Comparison of ENCODE assay signal across 17 cellular contexts in the genomic region with DNA sequence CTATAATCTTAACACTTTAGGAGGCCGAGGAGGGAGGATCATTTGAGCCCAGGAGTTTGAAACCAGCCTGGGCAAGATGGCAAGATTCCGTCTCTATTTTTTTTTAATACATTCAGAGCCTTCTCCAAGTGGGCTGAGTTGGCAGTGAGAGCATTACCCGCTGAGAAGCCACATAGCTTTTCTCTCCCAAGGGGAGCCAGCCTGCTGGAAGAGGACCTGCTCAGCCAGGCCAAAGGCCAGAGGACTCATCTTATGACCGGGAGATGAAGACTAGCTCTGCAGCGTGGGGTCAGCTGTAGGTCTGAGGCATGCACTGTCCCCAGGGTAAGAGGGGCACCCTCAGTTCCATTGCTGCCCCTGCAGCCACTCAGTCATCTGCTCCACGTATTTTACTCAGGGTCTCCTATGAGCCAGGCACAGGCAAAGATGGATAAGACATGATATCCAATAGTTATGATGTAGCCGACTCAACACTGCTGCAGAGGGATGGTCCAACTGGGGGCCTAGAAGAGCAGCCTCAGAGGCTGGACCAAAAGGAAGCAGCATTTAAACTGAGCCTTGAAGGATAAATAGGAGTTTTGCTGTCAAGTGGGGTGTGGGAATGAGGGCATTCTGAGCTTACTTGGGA. TPM values are rescaled to one million over a fixed set of nuclear protein-coding genes. Genes with fewer than 3 reads are reported as not detected.
DNase-seq lines count a peak whose midpoint lies in the region; ATAC-seq, FAIRE-seq and TF ChIP-seq lines count a peak whose summit lies in the region.
"Had no signal": no experiment of that assay in that cellular context is flagged by ENCODE, and none has a peak within 500 bp of the region (broad histone marks: within the 10 kb centered on the region; RNA-seq: fewer than 3 reads in every experiment).

No MANE protein-coding gene starts in this region.

- no peaks in the 10 kb centered on the region for H3K9me3 ChIP-seq in lung (ENCODE audit: control insufficient read depth in 2 of 2, insufficient read depth in 1 of 2, low read length in 1 of 2)
- no peaks in the 10 kb centered on the region for H3K9me3 ChIP-seq in thoracic aorta
- H3K9me3 ChIP-seq: ovary had no signal

- no peaks in the 10 kb centered on the region for H3K36me3 ChIP-seq in lung (ENCODE audit: control insufficient read depth in 2 of 2, insufficient read depth in 2 of 2, low read length in 2 of 2)
- H3K36me3 ChIP-seq in thoracic aorta: peaks cover 2% of the 10 kb centered on the region
- H3K36me3 ChIP-seq: ovary had no signal

- ATAC-seq in activated naive CD4-positive, alpha-beta T cell treated with anti-CD3 and anti-CD28 coated beads, Interleukin-2, amount 50 U/mL, for 72 hours: no peak
- ATAC-seq in lung (ENCODE audit: insufficient read depth, low FRiP score) (no peak), thoracic aorta (ENCODE audit: insufficient number of reproducible peaks, low FRiP score, low read depth) (no peak), GM18870 (IDR thresholded peaks at IDR 0.05; ENCODE audit: unreplicated experiment) (no peak), HG02798 (IDR thresholded peaks at IDR 0.05; ENCODE audit: poor library complexity, unreplicated experiment) (no peak)
- ATAC-seq: left cardiac atrium had no signal

- H3K27ac Mint-ChIP-seq in activated naive CD4-positive, alpha-beta T cell treated with anti-CD3 and anti-CD28 coated beads, Interleukin-2, amount 10 ng/mL, durations not matched to agents 7 days and 5 days: no peak overlapping the region
- H3K27ac Mint-ChIP-seq in activated naive CD4-positive, alpha-beta T cell treated with anti-CD3 and anti-CD28 coated beads, Interleukin-2, amount 50 U/mL, for 72 hours: no peak overlapping the region
- H3K27ac Mint-ChIP-seq in activated CD4-positive, alpha-beta memory T cell treated with anti-CD3 and anti-CD28 coated beads for 36 hours: peak overlapping the region; percentile 4

- peaks cover 80% of the 10 kb centered on the region for H3K27me3 Mint-ChIP-seq in activated naive CD4-positive, alpha-beta T cell treated with anti-CD3 and anti-CD28 coated beads, Interleukin-2, amount 10 ng/mL, durations not matched to agents 7 days and 5 days
- H3K27me3 Mint-ChIP-seq in activated CD4-positive, alpha-beta memory T cell treated with anti-CD3 and anti-CD28 coated beads for 36 hours: peaks cover 11% of the 10 kb centered on the region

- H3K27me3 ChIP-seq in lung (ENCODE audit: control insufficient read depth, insufficient read depth) (no peaks in the 10 kb centered on the region), thoracic aorta (replicated peaks; ENCODE audit: insufficient read depth) (no peaks in the 10 kb centered on the region)
- H3K27me3 ChIP-seq: ovary had no signal

- H3K36me3 Mint-ChIP-seq in activated naive CD4-positive, alpha-beta T cell treated with anti-CD3 and anti-CD28 coated beads, Interleukin-2, amount 10 ng/mL, durations not matched to agents 7 days and 5 days: no peaks in the 10 kb centered on the region
- H3K36me3 Mint-ChIP-seq in activated naive CD4-positive, alpha-beta T cell treated with anti-CD3 and anti-CD28 coated beads, Interleukin-2, amount 50 U/mL, for 72 hours: peaks cover 5 to 10% of the 10 kb centered on the region in 2 donors
- H3K36me3 Mint-ChIP-seq in activated CD4-positive, alpha-beta memory T cell treated with anti-CD3 and anti-CD28 coated beads for 36 hours: no peaks in the 10 kb centered on the region

- intact Hi-C loops in activated CD4-positive, alpha-beta memory T cell treated with anti-CD3 and anti-CD28 coated beads for 36 hours (cut with micrococcal nuclease): no loop called here

- H3K4me1 ChIP-seq in lung (ENCODE audit: control insufficient read depth in 2 of 2, insufficient read depth in 2 of 2, low read length in 2 of 2) (peaks cover 0 to 10% of the 10 kb centered on the region in 2 donors), thoracic aorta (ENCODE audit: control insufficient read depth in 1 of 2, low read depth in 2 of 2) (peaks cover 42 to 73% of the 10 kb centered on the region in 2 donors)

- H3K9me3 Mint-ChIP-seq in activated naive CD4-positive, alpha-beta T cell treated with anti-CD3 and anti-CD28 coated beads, Interleukin-2, amount 10 ng/mL, durations not matched to agents 7 days and 5 days: no peaks in the 10 kb centered on the region
- H3K9me3 Mint-ChIP-seq in activated naive CD4-positive, alpha-beta T cell treated with anti-CD3 and anti-CD28 coated beads, Interleukin-2, amount 50 U/mL, for 72 hours: no peaks in the 10 kb centered on the region
- H3K9me3 Mint-ChIP-seq in activated CD4-positive, alpha-beta memory T cell treated with anti-CD3 and anti-CD28 coated beads for 36 hours: no peaks in the 10 kb centered on the region

- no peak for TF ChIP-seq CTCF in lung (IDR thresholded peaks at IDR 0.05; ENCODE audit: control extremely low read depth, extremely low read depth)
- TF ChIP-seq CTCF in thoracic aorta (IDR thresholded peaks at IDR 0.05): no peak

- H3K4me3 ChIP-seq in lung (no peak overlapping the region), thoracic aorta (no peak overlapping the region)
- H3K4me3 ChIP-seq: ovary had no signal

- peak overlapping the region; percentile 46 for H3K4me3 Mint-ChIP-seq in activated naive CD4-positive, alpha-beta T cell treated with anti-CD3 and anti-CD28 coated beads, Interleukin-2, amount 10 ng/mL, durations not matched to agents 7 days and 5 days
- no peak overlapping the region for H3K4me3 Mint-ChIP-seq in activated CD4-positive, alpha-beta memory T cell treated with anti-CD3 and anti-CD28 coated beads for 36 hours

- DNase-seq in activated naive CD4-positive, alpha-beta T cell treated with anti-CD3 and anti-CD28 coated beads, Interleukin-2, amount 10 ng/mL, durations not matched to agents 7 days and 5 days: no peak
- no peak for DNase-seq in activated naive CD4-positive, alpha-beta T cell treated with anti-CD3 and anti-CD28 coated beads, Interleukin-2, amount 50 U/mL, for 72 hours (ENCODE audit: low spot score in 2 of 2)
- no peak for DNase-seq in activated CD4-positive, alpha-beta memory T cell treated with anti-CD3 and anti-CD28 coated beads for 36 hours
- DNase-seq in lung (ENCODE audit: low spot score) (no peak), thoracic aorta (ENCODE audit: low spot score) (no peak), GM12892 (ENCODE audit: insufficient read length) (no peak)
- DNase-seq: anterior cingulate cortex; DMS53; effector CD4-positive, alpha-beta T cell; KG1; left cardiac atrium; NCI-H1694; NCI-H524 treated with DMSO at 0.1 percent for 48 hours; ovary had no signal

- FAIRE-seq in GM12892 (lab: Jason Lieb, UNC): no peak
- FAIRE-seq: urothelium cell line had no signal

- no peak for TF ChIP-seq POLR2A in GM12892 (IDR thresholded peaks at IDR 0.05; ENCODE audit: low read depth, low read length)

- peak overlapping the region; percentile 6 to 13 for H3K27ac ChIP-seq in lung (ENCODE audit: low read depth in 1 of 2, low read length in 1 of 2)
- H3K27ac ChIP-seq in thoracic aorta: peak overlapping the region; percentile 96 to 98

- 87 to 88% methylated on average over 7 of the region's 7 CpGs for WGBS in lung, 2 donors

- CTCF ChIA-PET in activated naive CD4-positive, alpha-beta T cell treated with anti-CD3 and anti-CD28 coated beads, Interleukin-2, amount 10 ng/mL, durations not matched to agents 7 days and 5 days (lab: Charles Lee): interaction anchor here (1.5 to 14.9 kb wide), 5 partner anchors 10 to 35 kb away, joined by 3 to 402 read pairs (median 19); partner anchors contain the start of genes AVPI1 and ZFYVE27
- CTCF ChIA-PET in activated CD4-positive, alpha-beta memory T cell treated with anti-CD3 and anti-CD28 coated beads for 36 hours (lab: Charles Lee): interaction anchor here (0.6 to 20.3 kb wide), 6 partner anchors 10 to 36 kb away, joined by 3 to 588 read pairs (median 4); partner anchors contain the start of genes AVPI1 and ZFYVE27

- POLR2A ChIA-PET in activated CD4-positive, alpha-beta memory T cell treated with anti-CD3 and anti-CD28 coated beads for 36 hours (lab: Charles Lee): interaction anchor here (0.9 kb wide), 1 partner anchor 13 kb away, joined by 3 read pairs; no protein-coding TSS in a partner anchor

- peaks cover 17% of the 10 kb centered on the region for H3K4me1 Mint-ChIP-seq in activated naive CD4-positive, alpha-beta T cell treated with anti-CD3 and anti-CD28 coated beads, Interleukin-2, amount 10 ng/mL, durations not matched to agents 7 days and 5 days
- H3K4me1 Mint-ChIP-seq in activated CD4-positive, alpha-beta memory T cell treated with anti-CD3 and anti-CD28 coated beads for 36 hours (ENCODE audit: low read depth): peaks cover 7% of the 10 kb centered on the region

RNA-seq across cellular contexts. Expression of gene MARVELD1, which starts 1.8 kb away (rescaled TPM):
- 1 to 10 TPM in 1 of 2 donors, under 1 TPM in 1; 0.57 to 7.1 TPM for total RNA-seq in activated naive CD4-positive, alpha-beta T cell treated with anti-CD3 and anti-CD28 coated beads, Interleukin-2, amount 50 U/mL, for 72 hours
- 1 to 10 TPM; 2.9 to 4.0 TPM for total RNA-seq in activated CD4-positive, alpha-beta memory T cell treated with anti-CD3 and anti-CD28 coated beads for 36 hours
- 10 to 100 TPM; 22.3 to 57.9 TPM for total RNA-seq in lung
- 10 to 100 TPM; 15.7 to 26.0 TPM for polyA plus RNA-seq in lung
- total RNA-seq in thoracic aorta: 10 to 100 TPM; 85.0 to 97.9 TPM
- 0.42 TPM for polyA plus RNA-seq in GM12892 (2012; ENCODE audit: missing spikeins)

RNA-seq across cellular contexts. Expression of gene AVPI1, which starts 24.7 kb away (rescaled TPM):
- total RNA-seq in activated naive CD4-positive, alpha-beta T cell treated with anti-CD3 and anti-CD28 coated beads, Interleukin-2, amount 50 U/mL, for 72 hours: 1 to 10 TPM; 2.2 to 2.8 TPM
- total RNA-seq in activated CD4-positive, alpha-beta memory T cell treated with anti-CD3 and anti-CD28 coated beads for 36 hours: 1 to 10 TPM; 1.7 to 2.1 TPM
- total RNA-seq in lung (10 to 100 TPM; 16.8 to 26.8 TPM), thoracic aorta (10 to 100 TPM in 1 of 2 donors, 1 to 10 TPM in 1; 9.5 to 25.6 TPM)
- 10 to 100 TPM; 15.1 to 18.9 TPM for polyA plus RNA-seq in lung
- 0.53 TPM for polyA plus RNA-seq in GM12892 (2012; ENCODE audit: missing spikeins)

RNA-seq across cellular contexts. Expression of gene ZFYVE27, which starts 25.2 kb away (rescaled TPM):
- 10 to 100 TPM; 28.0 to 29.3 TPM for total RNA-seq in activated naive CD4-positive, alpha-beta T cell treated with anti-CD3 and anti-CD28 coated beads, Interleukin-2, amount 50 U/mL, for 72 hours
- 10 to 100 TPM; 20.9 to 22.8 TPM for total RNA-seq in activated CD4-positive, alpha-beta memory T cell treated with anti-CD3 and anti-CD28 coated beads for 36 hours
- total RNA-seq in lung (10 to 100 TPM; 30.9 to 33.9 TPM), thoracic aorta (10 to 100 TPM; 24.8 to 25.5 TPM)
- 10 to 100 TPM; 21.1 to 22.7 TPM for polyA plus RNA-seq in lung
- polyA plus RNA-seq in GM12892 (2012; ENCODE audit: missing spikeins): 17.2 TPM
